ENCODE assay signal across 8 cellular contexts in the genomic region with DNA sequence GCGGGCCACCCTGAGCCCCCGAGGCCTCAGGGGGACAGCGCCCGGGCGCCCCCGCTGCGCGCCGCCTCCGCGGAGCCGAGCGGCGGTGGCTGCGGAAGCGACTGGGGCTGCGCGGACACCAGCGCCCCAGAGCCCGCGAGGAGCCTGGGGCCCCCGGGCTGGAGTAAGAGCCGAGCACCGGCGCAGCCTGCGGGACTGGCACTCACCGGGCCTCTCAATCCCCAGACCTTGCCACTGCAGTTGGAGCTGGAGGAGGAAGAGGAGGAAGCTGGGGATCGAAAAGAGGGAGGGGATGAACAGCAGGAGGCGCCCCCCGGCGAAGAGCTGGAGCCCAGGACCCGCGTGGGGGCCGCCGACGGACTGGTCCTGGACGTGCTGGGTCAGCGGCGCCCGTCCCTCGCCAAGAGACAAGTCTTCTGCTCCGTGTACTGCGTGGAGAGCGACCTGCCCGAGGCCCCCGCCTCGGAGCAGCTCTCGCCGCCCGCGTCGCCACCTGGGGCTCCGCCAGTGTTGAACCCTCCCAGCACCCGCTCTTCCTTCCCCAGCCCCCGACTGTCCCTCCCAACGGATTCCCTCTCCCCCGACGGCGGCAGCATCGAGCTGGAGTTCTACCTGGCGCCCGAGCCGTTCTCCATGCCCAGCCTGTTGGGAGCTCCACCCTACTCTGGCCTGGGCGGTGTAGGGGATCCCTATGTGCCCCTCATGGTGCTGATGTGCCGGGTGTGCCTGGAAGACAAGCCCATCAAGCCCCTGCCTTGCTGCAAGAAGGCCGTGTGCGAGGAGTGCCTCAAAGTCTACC. TPM values are rescaled to one million over a fixed set of nuclear protein-coding genes. Genes with fewer than 3 reads are reported as not detected.
A peak's percentile ranks its signal among the peaks of the same experiment; 100 is the strongest.
DNase-seq lines count a peak whose midpoint lies in the region; ATAC-seq, FAIRE-seq and TF ChIP-seq lines count a peak whose summit lies in the region.

No MANE protein-coding gene starts in this region.

- no peaks in the 10 kb centered on the region for H3K36me3 Mint-ChIP-seq in activated CD4-positive, alpha-beta T cell treated with anti-CD3 and anti-CD28 coated beads for 36 hours (ENCODE audit: low read depth)
- H3K36me3 Mint-ChIP-seq in astrocyte (ENCODE audit: low read depth, unreplicated experiment), result peaks cover 5% of the 10 kb centered on the region

- peak overlapping the region; percentile 97 for H3K14ac ChIP-seq in trophoblast cell (ENCODE audit: low read length)

- peaks cover 7% of the 10 kb centered on the region for H3K36me3 ChIP-seq in astrocyte (ENCODE audit: insufficient read depth, low read length)
- H3K36me3 ChIP-seq in trophoblast cell (ENCODE audit: control insufficient read depth in 1 of 2, insufficient read depth in 2 of 2, low read length in 2 of 2), result peaks cover 2 to 3% of the 10 kb centered on the region in 2 experiments

- no peaks in the 10 kb centered on the region for H3K9me3 ChIP-seq in astrocyte (ENCODE audit: insufficient read depth, low read depth, low read length)
- H3K9me3 ChIP-seq in trophoblast cell (ENCODE audit: insufficient read depth, low read depth, low read length), result no peaks in the 10 kb centered on the region

- TF ChIP-seq CTCF in astrocyte (IDR thresholded peaks at IDR 0.05; ENCODE audit: insufficient read depth, low read depth, low read length), result no peak

- H3K23ac ChIP-seq in trophoblast cell (ENCODE audit: low read length), result no peak overlapping the region

- H3K4me1 Mint-ChIP-seq in activated CD4-positive, alpha-beta T cell treated with anti-CD3 and anti-CD28 coated beads for 36 hours, result peaks cover 21% of the 10 kb centered on the region
- peaks cover 30% of the 10 kb centered on the region for H3K4me1 Mint-ChIP-seq in astrocyte (ENCODE audit: low read depth, unreplicated experiment)

- peak overlapping the region; percentile 43 for H4K12ac ChIP-seq in trophoblast cell (ENCODE audit: low read depth, low read length)

- no peaks in the 10 kb centered on the region for H3K9me3 Mint-ChIP-seq in activated CD4-positive, alpha-beta T cell treated with anti-CD3 and anti-CD28 coated beads for 36 hours (ENCODE audit: low read depth)
- no peaks in the 10 kb centered on the region for H3K9me3 Mint-ChIP-seq in astrocyte (ENCODE audit: unreplicated experiment)

- H3K79me2 ChIP-seq in astrocyte (ENCODE audit: insufficient read depth, low read length) (peaks cover 64% of the 10 kb centered on the region), trophoblast cell (ENCODE audit: control insufficient read depth, insufficient read depth, low read length, poor library complexity) (peaks cover 23% of the 10 kb centered on the region)

- H3K27ac ChIP-seq in astrocyte (ENCODE audit: low read depth, low read length), result peak overlapping the region; percentile 87
- H3K27ac ChIP-seq in trophoblast cell (ENCODE audit: low read depth, low read length), result peak overlapping the region; percentile 89

- H2BK5ac ChIP-seq in trophoblast cell (ENCODE audit: low read depth, low read length, poor library complexity), result peak overlapping the region; percentile 95

- peak overlapping the region; percentile 88 for H3K4me2 ChIP-seq in astrocyte (ENCODE audit: low read length)
- peak overlapping the region; percentile 79 for H3K4me2 ChIP-seq in trophoblast cell (ENCODE audit: low read length)

- peak overlapping the region; percentile 97 for H2BK120ac ChIP-seq in trophoblast cell (ENCODE audit: insufficient read depth, low read length, poor library complexity)

- peaks cover 42% of the 10 kb centered on the region for H3K27me3 Mint-ChIP-seq in activated CD4-positive, alpha-beta T cell treated with anti-CD3 and anti-CD28 coated beads for 36 hours
- no peaks in the 10 kb centered on the region for H3K27me3 Mint-ChIP-seq in astrocyte (ENCODE audit: low read depth, unreplicated experiment)

- peak overlapping the region; percentile 97 for H3K18ac ChIP-seq in trophoblast cell (ENCODE audit: low read length)

- no CpG with 5 or more reads among the region's 67 CpGs for WGBS in trophoblast cell (ENCODE audit: extremely low coverage, insufficient coverage, insufficient read length)

- peak overlapping the region; percentile 92 for H4K91ac ChIP-seq in trophoblast cell (ENCODE audit: low read depth, low read length)

- H3K4me1 ChIP-seq in astrocyte (ENCODE audit: insufficient read depth, low read length), result peaks cover 37% of the 10 kb centered on the region
- peaks cover 0 to 6% of the 10 kb centered on the region in 2 experiments for H3K4me1 ChIP-seq in trophoblast cell (ENCODE audit: control insufficient read depth in 1 of 2, insufficient read depth in 2 of 2, low read length in 2 of 2)

- peak overlapping the region; percentile 70 for H2AFZ ChIP-seq in astrocyte (ENCODE audit: low read depth, low read length)
- peak overlapping the region; percentile 96 for H2AFZ ChIP-seq in trophoblast cell (ENCODE audit: insufficient read depth, low read length, poor library complexity)

- H3K79me1 ChIP-seq in trophoblast cell (ENCODE audit: low read length), result peaks cover 21% of the 10 kb centered on the region

- H3K4ac ChIP-seq in trophoblast cell (ENCODE audit: low read depth, low read length), result peak overlapping the region; percentile 100

- no peak for FAIRE-seq in astrocyte (lab: Jason Lieb, UNC)

- H4K20me1 ChIP-seq in astrocyte (ENCODE audit: insufficient read depth, low read length), result peaks cover 31% of the 10 kb centered on the region

- peak overlapping the region; percentile 98 for H4K8ac ChIP-seq in trophoblast cell (ENCODE audit: low read depth, low read length)

- peak; percentile 47 for ATAC-seq in activated CD4-positive, alpha-beta T cell treated with anti-CD3 and anti-CD28 coated beads for 36 hours
- no peak for ATAC-seq in GM18867 (IDR thresholded peaks at IDR 0.05; ENCODE audit: unreplicated experiment)
- ATAC-seq in GM21576 (IDR thresholded peaks at IDR 0.05; ENCODE audit: unreplicated experiment), result no peak

- POLR2A ChIA-PET in activated CD4-positive, alpha-beta T cell treated with anti-CD3 and anti-CD28 coated beads for 36 hours (lab: Charles Lee), result no interaction called here

- no peaks in the 10 kb centered on the region for H3K27me3 ChIP-seq in astrocyte (ENCODE audit: insufficient read depth, low read length)
- H3K27me3 ChIP-seq in trophoblast cell (ENCODE audit: insufficient read depth, low read length), result peaks cover 2% of the 10 kb centered on the region

- DNase-seq in activated CD4-positive, alpha-beta T cell treated with anti-CD3 and anti-CD28 coated beads for 36 hours, result peak; percentile 38
- no peak for DNase-seq in activated CD4-positive, alpha-beta T cell treated with anti-CD3 and anti-CD28 coated beads, Interleukin-2, amount 50 U/mL, for 4 hours
- peak; percentile 37 to 47 for DNase-seq in Kasumi-1 (lab: John Stamatoyannopoulos, UW)
- peak; percentile 24 for DNase-seq in astrocyte (ENCODE audit: low read depth)
- peak; percentile 31 for DNase-seq in hepatic stellate cell (ENCODE audit: low spot score)
- DNase-seq in trophoblast cell, result peak in 1 of 2 donors; percentile 34

- H3K4me3 ChIP-seq in astrocyte (ENCODE audit: insufficient read depth, low read depth, low read length) (peak overlapping the region; percentile 80), trophoblast cell (ENCODE audit: low read depth, low read length) (peak overlapping the region; percentile 93)

- CTCF ChIA-PET in activated CD4-positive, alpha-beta T cell treated with anti-CD3 and anti-CD28 coated beads for 36 hours (lab: Charles Lee), result interaction anchor here (0.6 kb wide), 1 partner anchor 28 kb away, joined by 3 read pairs; no protein-coding TSS in a partner anchor

- peak overlapping the region; percentile 76 for H2BK12ac ChIP-seq in trophoblast cell (ENCODE audit: low read length)

- H3K27ac Mint-ChIP-seq in activated CD4-positive, alpha-beta T cell treated with anti-CD3 and anti-CD28 coated beads for 36 hours, result no peak overlapping the region
- H3K27ac Mint-ChIP-seq in astrocyte (ENCODE audit: unreplicated experiment), result peak overlapping the region; percentile 86

- H3K4me3 Mint-ChIP-seq in activated CD4-positive, alpha-beta T cell treated with anti-CD3 and anti-CD28 coated beads for 36 hours, result peak overlapping the region; percentile 51
- peak overlapping the region; percentile 95 for H3K4me3 Mint-ChIP-seq in astrocyte (ENCODE audit: unreplicated experiment)

- peak overlapping the region; percentile 94 for H3K9ac ChIP-seq in astrocyte (ENCODE audit: low read length)
- peak overlapping the region; percentile 99 for H3K9ac ChIP-seq in trophoblast cell (ENCODE audit: low read length)

- intact Hi-C loops in activated CD4-positive, alpha-beta T cell treated with anti-CD3 and anti-CD28 coated beads for 36 hours (cut with DNase I, micrococcal nuclease), result loop anchor here in 1 of 2 experiments (5.0 kb wide), 1 partner anchor 149 kb away; no protein-coding TSS in a partner anchor

- H2AK5ac ChIP-seq in trophoblast cell (ENCODE audit: low read length), result peak overlapping the region; percentile 80

RNA-seq across cellular contexts. Expression of a gene that starts 0.6 kb away (rescaled TPM):
- total RNA-seq in activated CD4-positive, alpha-beta T cell treated with anti-CD3 and anti-CD28 coated beads for 36 hours, result 1 to 10 TPM; 1.7 to 2.4 TPM
- 49.4 and 53.3 TPM in 2 replicates for total RNA-seq in astrocyte
- 43.5 and 44.6 TPM in 2 replicates for polyA plus RNA-seq in trophoblast cell (2013)

Comparison
In these comparisons a context has a peak if more than half of its experiments do, and no peak if none do; other contexts are left out.
1. DNase-seq: peak in activated CD4-positive, alpha-beta T cell treated with anti-CD3 and anti-CD28 coated beads for 36 hours (single experiment), Kasumi-1 (2 of 2), astrocyte (single experiment) and hepatic stellate cell (single experiment); none in activated CD4-positive, alpha-beta T cell treated with anti-CD3 and anti-CD28 coated beads, Interleukin-2, amount 50 U/mL, for 4 hours (0 of 2).
2. RNA of a gene that starts 0.6 kb away (total RNA-seq): 49.4 to 53.3 TPM in astrocyte; 1.7 to 2.4 TPM in activated CD4-positive, alpha-beta T cell treated with anti-CD3 and anti-CD28 coated beads for 36 hours; every median in the first group is over 10 times any median in the second.